ENCODE assay signal across 27 cellular contexts in the genomic region with DNA sequence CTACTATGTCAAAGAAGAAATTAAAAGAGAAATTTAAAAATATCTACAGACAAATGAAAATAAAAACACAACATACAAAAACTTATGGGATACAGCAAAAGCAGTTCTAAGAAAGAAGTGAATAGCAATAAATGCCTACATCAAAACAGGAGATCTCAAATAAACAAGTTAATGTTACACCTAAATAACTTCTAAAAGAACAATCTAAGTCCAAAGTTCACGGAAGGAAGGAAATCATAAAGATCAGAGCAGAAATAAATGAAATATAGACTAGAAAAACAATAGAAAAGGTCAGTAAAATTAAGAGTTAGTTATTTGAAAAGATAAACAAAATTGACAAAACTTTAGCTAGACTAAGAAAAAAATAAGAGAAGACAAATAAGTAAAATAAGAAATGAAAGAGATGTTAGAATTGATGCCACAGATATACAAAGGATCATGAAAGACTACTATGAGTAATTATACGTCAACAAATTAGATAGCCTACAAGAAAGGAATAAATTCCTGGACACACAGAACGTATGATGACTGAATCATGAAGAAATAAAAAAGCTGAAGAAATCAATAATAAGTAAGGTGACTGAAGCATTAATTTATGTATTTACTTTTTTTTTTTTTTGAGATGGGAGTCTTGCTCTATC.
"Had no signal": no experiment of that assay in that cellular context is flagged by ENCODE, and none has a peak within 500 bp of the region (broad histone marks: within the 10 kb centered on the region; RNA-seq: fewer than 3 reads in every experiment).

No MANE protein-coding gene starts in this region.

- H3K4me1 Mint-ChIP-seq: memory B cell; neural crest cell; stimulated activated effector memory CD8-positive, alpha-beta T cell treated with anti-CD3 and anti-CD28 coated beads, Interleukin-12 subunit alpha, Interleukin-12 subunit beta, amount 100 ng/mL, for 72 hours had no signal

- H3K79me2 ChIP-seq: hepatocyte, parathyroid adenoma had no signal

- H3K27ac ChIP-seq: dorsolateral prefrontal cortex, epithelial cell of prostate, gastroesophageal sphincter, heart left ventricle, hepatocyte, left ventricle myocardium inferior, neutrophil, parathyroid adenoma, right atrium auricular region, stomach, thyroid gland, vagina had no signal

- H3K4me1 ChIP-seq: gastroesophageal sphincter, heart left ventricle, left ventricle myocardium inferior, parathyroid adenoma, right atrium auricular region, stomach, thyroid gland, vagina had no signal

- DNase-seq: dorsolateral prefrontal cortex; effector CD4-positive, alpha-beta T cell; foreskin fibroblast; heart left ventricle; left cardiac atrium; left ventricle myocardium inferior; naive B cell; stimulated activated CD4-positive, alpha-beta T cell treated with anti-CD3 and anti-CD28 coated beads, Interleukin-2, amount 100 ng/mL, for 24 hours; stimulated activated CD4-positive, alpha-beta T cell treated with anti-CD3 and anti-CD28 coated beads, Interleukin-4, amount 100 ng/mL, for 24 hours; stimulated activated naive CD4-positive, alpha-beta T cell treated with Interleukin-2 at 50 U/mL for 16 hours; stomach; thyroid gland; trophoblast cell had no signal

- H3K9ac ChIP-seq: parathyroid adenoma had no signal

- H3K9me3 ChIP-seq: neutrophil, thyroid gland, vagina had no signal

- H3K4me3 Mint-ChIP-seq: memory B cell; naive B cell; natural killer cell treated with Interleukin-12 subunit alpha and Interleukin-12 subunit beta and Interleukin-15 and Interleukin-18, amount 100 ng/mL, for 72 hours; neural crest cell; stimulated activated effector memory CD8-positive, alpha-beta T cell treated with anti-CD3 and anti-CD28 coated beads, Interleukin-12 subunit alpha, Interleukin-12 subunit beta, amount 100 ng/mL, for 72 hours had no signal

- H3K27me3 Mint-ChIP-seq: memory B cell, naive B cell, progenitor cell of endocrine pancreas had no signal

- H3K27me3 ChIP-seq: dorsolateral prefrontal cortex, gastroesophageal sphincter, heart left ventricle, hepatocyte, neutrophil, right atrium auricular region, stomach, thyroid gland, vagina had no signal

- H3K36me3 Mint-ChIP-seq: stimulated activated effector memory CD8-positive, alpha-beta T cell treated with anti-CD3 and anti-CD28 coated beads, Interleukin-12 subunit alpha, Interleukin-12 subunit beta, amount 100 ng/mL, for 72 hours had no signal

- H3K27ac Mint-ChIP-seq: memory B cell; naive B cell; natural killer cell treated with Interleukin-12 subunit alpha and Interleukin-12 subunit beta and Interleukin-15 and Interleukin-18, amount 100 ng/mL, for 72 hours; progenitor cell of endocrine pancreas; stimulated activated effector memory CD8-positive, alpha-beta T cell treated with anti-CD3 and anti-CD28 coated beads, Interleukin-12 subunit alpha, Interleukin-12 subunit beta, amount 100 ng/mL, for 72 hours had no signal

- H3K4me2 ChIP-seq: hepatocyte had no signal

- ATAC-seq: esophagus mucosa; gastroesophageal sphincter; heart left ventricle; left cardiac atrium; natural killer cell treated with Interleukin-12 subunit alpha and Interleukin-12 subunit beta and Interleukin-15 and Interleukin-18, amount 100 ng/mL, for 72 hours; sciatic nerve; stimulated activated effector memory CD8-positive, alpha-beta T cell treated with anti-CD3 and anti-CD28 coated beads, Interleukin-12 subunit alpha, Interleukin-12 subunit beta, amount 100 ng/mL, for 72 hours had no signal

- H2AFZ ChIP-seq: hepatocyte, parathyroid adenoma had no signal
